In the genomic region with DNA sequence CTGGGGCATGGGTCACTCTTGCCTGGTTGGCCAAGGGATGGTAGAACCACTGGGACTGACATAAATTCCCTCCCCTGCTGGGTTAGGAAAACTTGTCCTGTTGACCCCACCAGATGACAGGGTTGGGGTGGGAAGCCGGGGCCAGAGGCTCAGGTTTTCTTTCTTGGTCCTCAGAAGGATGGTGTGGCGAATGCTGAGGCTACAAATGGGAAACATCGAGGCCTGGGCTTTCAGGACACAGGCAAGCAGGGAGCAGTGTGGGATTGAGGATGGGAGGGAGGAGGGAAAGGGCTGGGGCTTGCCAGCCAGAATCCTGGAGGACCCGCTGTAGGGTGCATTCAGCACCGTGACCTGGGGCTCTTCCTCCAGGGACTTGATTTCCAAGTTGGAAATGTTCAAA, we compare ENCODE assay signal across 21 cellular contexts.
"Had no signal": no experiment of that assay in that cellular context is flagged by ENCODE, and none has a peak within 500 bp of the region (broad histone marks: within the 10 kb centered on the region; RNA-seq: fewer than 3 reads in every experiment).

No MANE protein-coding gene starts in this region.

- H3K4me3 Mint-ChIP-seq: effector memory CD8-positive, alpha-beta T cell; naive B cell; natural killer cell treated with Interleukin-12 subunit alpha and Interleukin-12 subunit beta and Interleukin-15 and Interleukin-18, amount 100 ng/mL, for 72 hours; neural crest cell; stimulated activated naive CD8-positive, alpha-beta T cell treated with anti-CD3 and anti-CD28 coated beads, Interleukin-15, amount 100 ng/mL, for 72 hours had no signal

- ATAC-seq: effector memory CD8-positive, alpha-beta T cell; left lung; natural killer cell treated with Interleukin-12 subunit alpha and Interleukin-12 subunit beta and Interleukin-15 and Interleukin-18, amount 100 ng/mL, for 72 hours; right cardiac atrium; stimulated activated naive CD8-positive, alpha-beta T cell treated with anti-CD3 and anti-CD28 coated beads, Interleukin-15, amount 100 ng/mL, for 72 hours had no signal

- H3K9ac ChIP-seq: parathyroid adenoma had no signal

- H3K9me3 ChIP-seq: esophagus squamous epithelium, left lung, prostate gland, suprapubic skin, transverse colon, vagina had no signal

- H3K27ac Mint-ChIP-seq: effector memory CD8-positive, alpha-beta T cell; natural killer cell treated with Interleukin-12 subunit alpha and Interleukin-12 subunit beta and Interleukin-15 and Interleukin-18, amount 100 ng/mL, for 72 hours; stimulated activated naive CD8-positive, alpha-beta T cell treated with anti-CD3 and anti-CD28 coated beads, Interleukin-15, amount 100 ng/mL, for 72 hours had no signal

- H3K4me1 Mint-ChIP-seq: neural crest cell; stimulated activated naive CD8-positive, alpha-beta T cell treated with anti-CD3 and anti-CD28 coated beads, Interleukin-15, amount 100 ng/mL, for 72 hours had no signal

- DNase-seq: cortex of kidney; effector memory CD8-positive, alpha-beta T cell; erythroblast; esophagus squamous epithelium; hypothalamus; left lung; mammary epithelial cell; naive B cell; stimulated activated CD4-positive, alpha-beta T cell treated with anti-CD3 and anti-CD28 coated beads, Interleukin-15, amount 100 ng/mL, for 24 hours; stimulated activated CD4-positive, alpha-beta T cell treated with anti-CD3 and anti-CD28 coated beads, Interleukin-2, amount 100 ng/mL, for 48 hours; stimulated activated naive CD4-positive, alpha-beta T cell; stimulated activated naive CD8-positive, alpha-beta T cell treated with anti-CD3 and anti-CD28 coated beads, Interleukin-15, amount 100 ng/mL, for 72 hours; transverse colon had no signal

- H3K9me3 Mint-ChIP-seq: effector memory CD8-positive, alpha-beta T cell; naive B cell; natural killer cell treated with Interleukin-12 subunit alpha and Interleukin-12 subunit beta and Interleukin-15 and Interleukin-18, amount 100 ng/mL, for 72 hours; neural crest cell; stimulated activated naive CD8-positive, alpha-beta T cell treated with anti-CD3 and anti-CD28 coated beads, Interleukin-15, amount 100 ng/mL, for 72 hours had no signal

- H3K36me3 ChIP-seq: esophagus squamous epithelium, left lung, prostate gland, suprapubic skin, transverse colon, vagina had no signal

- H3K27ac ChIP-seq: esophagus squamous epithelium, left lung, parathyroid adenoma, prostate gland, skin epidermis, suprapubic skin, transverse colon, vagina had no signal

- H3K4me1 ChIP-seq: esophagus squamous epithelium, prostate gland, suprapubic skin, transverse colon, vagina had no signal

- H3K27me3 ChIP-seq: left lung, suprapubic skin, vagina had no signal

- H3K36me3 Mint-ChIP-seq: naive B cell; natural killer cell treated with Interleukin-12 subunit alpha and Interleukin-12 subunit beta and Interleukin-15 and Interleukin-18, amount 100 ng/mL, for 72 hours had no signal

- H3K4me3 ChIP-seq: esophagus squamous epithelium, left lung, prostate gland, skin epidermis, suprapubic skin, transverse colon, vagina had no signal

- H2AFZ ChIP-seq: parathyroid adenoma had no signal
